Comparison of ENCODE assay signal across 17 cellular contexts in the genomic region with DNA sequence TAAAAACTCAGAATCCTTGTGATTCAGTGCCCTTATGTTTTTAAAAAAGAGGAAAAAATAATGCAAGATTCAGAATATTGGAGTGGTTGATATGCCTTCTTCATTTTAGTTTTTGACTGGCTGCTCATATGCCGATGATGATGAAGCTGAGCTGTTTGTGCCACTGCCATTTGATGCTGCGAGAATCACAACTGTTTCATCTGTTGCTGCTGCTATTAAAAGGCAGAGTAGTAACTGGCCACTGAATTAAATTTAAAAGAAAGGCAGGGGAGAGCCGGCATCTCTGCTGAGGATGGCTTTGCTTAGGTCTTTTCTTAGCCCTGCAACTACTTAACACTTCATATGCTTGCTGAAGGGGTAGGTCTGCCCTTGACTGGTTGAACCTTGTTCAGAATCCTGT.
"Had no signal": no experiment of that assay in that cellular context is flagged by ENCODE, and none has a peak within 500 bp of the region (broad histone marks: within the 10 kb centered on the region; RNA-seq: fewer than 3 reads in every experiment).

No MANE protein-coding gene starts in this region.

- H3K36me3 ChIP-seq: brain microvascular endothelial cell, tibial artery, WERI-Rb-1 had no signal

- DNase-seq: activated CD4-positive, alpha-beta T cell treated with anti-CD3 and anti-CD28 coated beads, Interleukin-2, amount 50 U/mL, for 48 hours; activated naive CD8-positive, alpha-beta T cell treated with anti-CD3 and anti-CD28 coated beads, Interleukin-2, amount 10 ng/mL, durations not matched to agents 7 days and 5 days; amygdala; brain microvascular endothelial cell; cortex of kidney; effector CD4-positive, alpha-beta T cell; head of caudate nucleus; kidney glomerular epithelial cell; nucleus accumbens; stimulated activated CD4-positive, alpha-beta T cell treated with anti-CD3 and anti-CD28 coated beads, Interleukin-12 subunit alpha, Interleukin-12 subunit beta, amount 100 ng/mL, for 4 hours; stimulated activated CD4-positive, alpha-beta T cell treated with anti-CD3 and anti-CD28 coated beads, Interleukin-1b, Interleukin-23, amount 100 ng/mL, for 48 hours; stimulated activated CD8-positive, alpha-beta memory T cell treated with anti-CD3 and anti-CD28 coated beads, Interleukin-4, amount 100 ng/mL, for 48 hours; stimulated activated naive CD4-positive, alpha-beta T cell; tibial artery; WERI-Rb-1 had no signal

- H3K9me3 ChIP-seq: tibial artery had no signal

- H3K27ac ChIP-seq: brain microvascular endothelial cell, tibial artery, WERI-Rb-1 had no signal

- H3K4me3 ChIP-seq: tibial artery had no signal

- FAIRE-seq: frontal cortex, urothelium cell line had no signal

- H3K27me3 ChIP-seq: brain microvascular endothelial cell, tibial artery had no signal
